Comparison of ENCODE assay signal across 14 cellular contexts in the genomic region with DNA sequence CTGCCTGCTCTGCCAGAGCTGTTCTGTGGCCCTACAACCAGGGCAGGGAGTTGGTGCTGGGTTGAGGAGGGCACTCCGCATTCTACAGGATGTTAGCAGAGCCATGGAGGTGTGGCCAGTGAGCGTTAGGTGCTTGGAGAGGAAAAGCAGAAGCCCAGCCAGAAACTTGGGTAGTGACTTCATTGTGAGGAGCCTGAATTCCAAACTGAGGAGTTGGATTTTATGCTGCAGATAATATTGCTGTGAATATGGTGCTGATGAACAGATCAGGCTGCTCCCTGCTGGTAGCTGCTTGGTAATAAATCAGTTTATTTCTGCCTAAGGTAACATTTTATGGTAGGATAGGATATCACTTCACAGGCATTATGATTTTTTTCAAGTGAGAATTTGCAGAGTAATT. TPM values are rescaled to one million over a fixed set of nuclear protein-coding genes. Genes with fewer than 3 reads are reported as not detected.
A peak's percentile ranks its signal among the peaks of the same experiment; 100 is the strongest.
DNase-seq lines count a peak whose midpoint lies in the region; ATAC-seq and TF ChIP-seq lines count a peak whose summit lies in the region.
"Had no signal": no experiment of that assay in that cellular context is flagged by ENCODE, and none has a peak within 500 bp of the region (broad histone marks: within the 10 kb centered on the region; RNA-seq: fewer than 3 reads in every experiment).

No MANE protein-coding gene starts in this region.

- H3K27me3 ChIP-seq in PC-3 (ENCODE audit: low read length) (peaks cover 62% of the 10 kb centered on the region), tibial artery (no peaks in the 10 kb centered on the region)
- H3K27me3 ChIP-seq: stomach had no signal

- H3K4me3 ChIP-seq in PC-3 (ENCODE audit: low read length) (no peak overlapping the region), fibroblast of mammary gland (ENCODE audit: control insufficient read depth, low read depth, low read length) (no peak overlapping the region), tibial artery (no peak overlapping the region)
- H3K4me3 ChIP-seq: stomach had no signal

- H3K9me3 ChIP-seq in PC-3 (ENCODE audit: low read length) (no peaks in the 10 kb centered on the region), tibial artery (no peaks in the 10 kb centered on the region)
- H3K9me3 ChIP-seq: stomach had no signal

- ATAC-seq in PC-3 = peak; percentile 79
- no peak for ATAC-seq in GM21381 (IDR thresholded peaks at IDR 0.05; ENCODE audit: unreplicated experiment)
- ATAC-seq in activated naive CD4-positive, alpha-beta T cell treated with anti-CD3 and anti-CD28 coated beads, Interleukin-2, amount 50 U/mL, for 72 hours = no peak

- H3K9me3 Mint-ChIP-seq in activated naive CD4-positive, alpha-beta T cell treated with anti-CD3 and anti-CD28 coated beads, Interleukin-2, amount 50 U/mL, for 72 hours = no peaks in the 10 kb centered on the region
- H3K9me3 Mint-ChIP-seq: activated T-cell treated with anti-CD3 and anti-CD28 coated beads, Interleukin-2, amount 50 U/mL, for 24 hours; CD8-positive, alpha-beta memory T cell had no signal

- CTCF ChIA-PET in PC-3 (lab: Charles Lee) = interaction anchor here (0.6 to 0.9 kb wide), 3 partner anchors 48 to 1065 kb away, joined by 3 to 4 read pairs (median 3); a partner anchor contains a TSS

- no peaks in the 10 kb centered on the region for H3K36me3 Mint-ChIP-seq in activated naive CD4-positive, alpha-beta T cell treated with anti-CD3 and anti-CD28 coated beads, Interleukin-2, amount 50 U/mL, for 72 hours
- H3K36me3 Mint-ChIP-seq: CD8-positive, alpha-beta memory T cell; naive B cell had no signal

- intact Hi-C loops in PC-3 (cut with micrococcal nuclease) = no loop called here
- intact Hi-C loops in tibial artery (cut with DNase I; ENCODE audit: low total_unique reads) = no loop called here

- H3K27ac Mint-ChIP-seq in activated naive CD4-positive, alpha-beta T cell treated with anti-CD3 and anti-CD28 coated beads, Interleukin-2, amount 50 U/mL, for 72 hours = no peak overlapping the region
- H3K27ac Mint-ChIP-seq: activated T-cell treated with anti-CD3 and anti-CD28 coated beads, Interleukin-2, amount 50 U/mL, for 24 hours; CD8-positive, alpha-beta memory T cell; naive B cell had no signal

- H3K27ac ChIP-seq in PC-3 (ENCODE audit: low read length) (no peak overlapping the region), tibial artery (no peak overlapping the region)
- H3K27ac ChIP-seq: KMS-11, stomach had no signal

- peak; percentile 74 for TF ChIP-seq CTCF in PC-3 (conservative IDR thresholded peaks at IDR 0.05; ENCODE audit: low read depth, low read length)
- peak; percentile 7 for TF ChIP-seq CTCF in fibroblast of mammary gland (conservative IDR thresholded peaks at IDR 0.05; ENCODE audit: control insufficient read depth, insufficient read depth, low read depth, low read length)
- no peak for TF ChIP-seq CTCF in tibial artery (IDR thresholded peaks at IDR 0.05)

- DNase-seq in A172 (ENCODE audit: low spot score) = peak; percentile 41
- DNase-seq in G401 (ENCODE audit: low spot score) = peak; percentile 83
- peak; percentile 62 for DNase-seq in PC-3
- peak; percentile 34 for DNase-seq in fibroblast of mammary gland (ENCODE audit: low read depth)
- no peak for DNase-seq in activated naive CD4-positive, alpha-beta T cell treated with anti-CD3 and anti-CD28 coated beads, Interleukin-2, amount 50 U/mL, for 72 hours (ENCODE audit: low spot score in 2 of 2)
- no peak for DNase-seq in tibial artery
- DNase-seq in NOMO-1 treated with DMSO at 0.1 percent for 48 hours (lab: John Stamatoyannopoulos, UW; ENCODE audit: unreplicated experiment) = no peak
- DNase-seq: activated T-cell treated with anti-CD3 and anti-CD28 coated beads, Interleukin-2, amount 50 U/mL, for 24 hours; CD8-positive, alpha-beta memory T cell; stomach; T1000 had no signal

- H4K20me1 ChIP-seq in PC-3 (ENCODE audit: low read length) = no peaks in the 10 kb centered on the region

- no peaks in the 10 kb centered on the region for H3K36me3 ChIP-seq in PC-3 (ENCODE audit: low read depth, low read length)
- no peaks in the 10 kb centered on the region for H3K36me3 ChIP-seq in tibial artery
- H3K36me3 ChIP-seq: stomach had no signal

- POLR2A ChIA-PET in PC-3 (lab: Charles Lee; ENCODE audit: unreplicated experiment) = interaction anchor here (0.6 kb wide), 1 partner anchor 22 kb away, joined by 4 read pairs; no protein-coding TSS in a partner anchor

- no TSS peak for BruUV-seq in PC-3 (replicated peaks; lab: Mats Ljungman, UMichigan)

- H2AFZ ChIP-seq in PC-3 (ENCODE audit: low read length) = no peak overlapping the region

- no peaks in the 10 kb centered on the region for H3F3A ChIP-seq in PC-3 (ENCODE audit: low read length, unreplicated experiment)

- H3K4me2 ChIP-seq in PC-3 (ENCODE audit: low read length) = no peak overlapping the region
- H3K4me2 ChIP-seq: KMS-11 had no signal

- no peaks in the 10 kb centered on the region for H3K79me2 ChIP-seq in PC-3 (ENCODE audit: low read length)

- H3K4me1 ChIP-seq in PC-3 (ENCODE audit: insufficient read depth, low read length) (no peaks in the 10 kb centered on the region), tibial artery (peaks cover 0 to 6% (median 0%) of the 10 kb centered on the region in 4 donors)

- no peaks in the 10 kb centered on the region for H3K9me2 ChIP-seq in PC-3 (replicated peaks; ENCODE audit: low read length)

- H3K9ac ChIP-seq in PC-3 (ENCODE audit: low read length) = no peak overlapping the region
- H3K9ac ChIP-seq: KMS-11 had no signal

- in situ Hi-C loops in G401 (cut with HindIII; ENCODE audit: low sequenced_read_pairs) = no loop called here

RNA-seq across cellular contexts. Expression of a gene that starts 7.1 kb away (rescaled TPM):
- not detected in 2 replicates for total RNA-seq in A172 (2014; rRNA removed; shearing (Covaris generic))
- total RNA-seq in G401 (2014; rRNA removed; shearing (Covaris generic)) = not detected in 2 replicates
- total RNA-seq in PC-3 (2014; rRNA removed) = not detected in 2 replicates
- total RNA-seq in activated naive CD4-positive, alpha-beta T cell treated with anti-CD3 and anti-CD28 coated beads, Interleukin-2, amount 50 U/mL, for 72 hours = not detected
- total RNA-seq: CD8-positive, alpha-beta memory T cell; stomach had no signal

Comparison
In these comparisons a context has a peak if more than half of its experiments do, and no peak if none do; other contexts are left out.
1. DNase-seq: peak in A172 (single experiment), G401 (single experiment), PC-3 (single experiment) and fibroblast of mammary gland (single experiment); none in activated naive CD4-positive, alpha-beta T cell treated with anti-CD3 and anti-CD28 coated beads, Interleukin-2, amount 50 U/mL, for 72 hours (0 of 2), tibial artery (0 of 2) and NOMO-1 treated with DMSO at 0.1 percent for 48 hours (single experiment).
2. CTCF ChIP-seq: peak in PC-3 (single experiment) and fibroblast of mammary gland (single experiment); none in tibial artery (0 of 2).